Comparison of ENCODE assay signal across 20 cellular contexts in the genomic region with DNA sequence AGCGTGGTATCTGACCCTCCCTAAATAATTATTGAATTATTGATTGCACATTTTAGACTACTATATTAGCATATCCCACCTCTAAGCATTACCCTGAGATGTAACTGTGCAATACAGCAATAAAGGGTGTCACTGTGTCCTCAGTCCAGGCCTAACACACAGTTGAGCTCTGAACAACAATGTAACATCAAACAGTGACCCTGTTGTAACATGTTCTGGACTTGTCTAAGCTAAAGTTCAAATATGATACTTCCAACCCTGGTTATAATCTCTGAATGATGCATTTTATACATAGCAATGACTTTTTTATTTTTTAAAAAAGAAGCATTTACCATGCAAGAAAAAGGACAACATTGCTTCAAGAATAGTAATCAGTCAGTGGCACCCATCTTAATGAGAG.
DNase-seq lines count a peak whose midpoint lies in the region; ATAC-seq, FAIRE-seq and TF ChIP-seq lines count a peak whose summit lies in the region.
"Had no signal": no experiment of that assay in that cellular context is flagged by ENCODE, and none has a peak within 500 bp of the region (broad histone marks: within the 10 kb centered on the region; RNA-seq: fewer than 3 reads in every experiment).

No MANE protein-coding gene starts in this region.

- ATAC-seq in omental fat pad (ENCODE audit: low FRiP score) (no peak), GM18519 (IDR thresholded peaks at IDR 0.05; ENCODE audit: low FRiP score, unreplicated experiment) (no peak), GM21515 (IDR thresholded peaks at IDR 0.05; ENCODE audit: unreplicated experiment) (no peak)
- ATAC-seq: GM12878 had no signal

- peak overlapping the region; percentile 38 for H3K27ac ChIP-seq in epithelial cell of prostate
- H3K27ac ChIP-seq: BLaER1, C4-2B had no signal

- no peaks in the 10 kb centered on the region for H3K27me3 ChIP-seq in bronchial epithelial cell (ENCODE audit: control insufficient read depth, insufficient read depth, low read length)

- no peak for TF ChIP-seq CTCF in bronchial epithelial cell (IDR thresholded peaks at IDR 0.05; ENCODE audit: insufficient read depth, low read length, severe bottlenecking)
- no peak for TF ChIP-seq CTCF in omental fat pad (IDR thresholded peaks at IDR 0.05)

- FAIRE-seq in HTR-8/SVneo (lab: Jason Lieb, UNC) (peak; percentile 80), bronchial epithelial cell (lab: Jason Lieb, UNC) (no peak)
- FAIRE-seq: D721Med, GM12878, H54 had no signal

- H3K36me3 ChIP-seq in bronchial epithelial cell (ENCODE audit: control insufficient read depth, insufficient read depth, low read length), result no peaks in the 10 kb centered on the region
- H3K36me3 ChIP-seq: BLaER1, HAP-1 had no signal

- H3K4me3 ChIP-seq in bronchial epithelial cell (ENCODE audit: low read depth, low read length), result no peak overlapping the region
- H3K4me3 ChIP-seq: BLaER1, GM12878, HAP-1 had no signal

- DNase-seq in HTR-8/SVneo (ENCODE audit: insufficient read length, low spot score) (no peak), bronchial epithelial cell (ENCODE audit: low read depth) (peak; percentile 68), epithelial cell of prostate (ENCODE audit: low read depth, low spot score) (no peak), omental fat pad (ENCODE audit: low spot score) (no peak)
- DNase-seq: CD4-positive, CD25-positive, alpha-beta regulatory T cell; CD8-positive, alpha-beta memory T cell; DMS 273 treated with DMSO at 0.1 percent for 48 hours; DMS79; EL; GDM1; GOT3; HFFc6 had no signal
